ENCODE assay signal across 8 cellular contexts in the genomic region with DNA sequence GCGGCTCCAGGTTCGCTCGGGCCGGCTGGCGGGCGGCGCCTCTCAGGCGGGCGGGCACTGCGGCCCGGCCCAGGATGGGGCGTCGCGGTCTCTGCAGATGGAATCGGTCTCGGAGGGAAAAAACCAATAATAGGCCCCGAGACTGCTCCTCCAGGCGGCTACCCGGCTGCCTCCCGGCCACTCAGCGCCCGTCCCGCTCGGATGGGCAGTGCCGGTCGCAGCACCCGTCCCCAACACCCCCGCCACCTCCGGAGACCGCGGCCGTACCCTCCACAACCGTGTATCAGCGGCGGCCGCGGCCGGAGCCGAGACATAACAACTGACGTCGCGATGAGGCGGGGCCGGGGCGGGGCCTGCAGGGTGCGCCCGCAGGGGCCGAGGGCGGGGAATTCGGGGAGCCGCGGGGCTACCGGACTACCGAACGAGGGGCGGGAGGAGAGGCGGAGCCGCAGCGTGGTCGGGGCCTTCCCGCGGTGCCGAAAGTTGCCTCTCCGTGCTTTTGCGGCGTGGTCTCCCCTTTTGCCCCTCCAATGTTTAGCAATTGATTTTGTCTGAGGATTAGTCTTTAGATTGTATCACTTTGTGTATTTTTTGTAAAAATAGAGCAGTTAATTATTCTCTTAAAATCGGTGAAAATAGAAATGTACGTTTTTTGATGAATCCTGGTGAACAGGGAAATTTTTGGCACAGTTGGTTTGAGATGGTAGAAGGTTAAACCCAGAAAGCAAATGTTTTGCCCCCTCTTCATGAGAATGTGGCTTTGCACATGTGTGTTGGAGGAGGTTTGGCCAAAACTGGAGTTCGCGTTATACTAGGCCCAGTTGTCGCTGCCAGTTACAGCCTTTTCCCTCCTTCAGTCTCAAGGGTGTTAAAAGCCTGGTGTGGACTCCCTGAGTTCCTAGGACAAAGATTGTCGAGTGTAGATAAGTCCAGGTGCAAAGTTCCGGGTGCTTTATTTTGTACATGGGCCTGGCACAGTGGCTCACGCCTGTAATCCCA. TPM values are rescaled to one million over a fixed set of nuclear protein-coding genes. Genes with fewer than 3 reads are reported as not detected.
DNase-seq lines count a peak whose midpoint lies in the region; TF ChIP-seq lines count a peak whose summit lies in the region.

A gene with protein sequence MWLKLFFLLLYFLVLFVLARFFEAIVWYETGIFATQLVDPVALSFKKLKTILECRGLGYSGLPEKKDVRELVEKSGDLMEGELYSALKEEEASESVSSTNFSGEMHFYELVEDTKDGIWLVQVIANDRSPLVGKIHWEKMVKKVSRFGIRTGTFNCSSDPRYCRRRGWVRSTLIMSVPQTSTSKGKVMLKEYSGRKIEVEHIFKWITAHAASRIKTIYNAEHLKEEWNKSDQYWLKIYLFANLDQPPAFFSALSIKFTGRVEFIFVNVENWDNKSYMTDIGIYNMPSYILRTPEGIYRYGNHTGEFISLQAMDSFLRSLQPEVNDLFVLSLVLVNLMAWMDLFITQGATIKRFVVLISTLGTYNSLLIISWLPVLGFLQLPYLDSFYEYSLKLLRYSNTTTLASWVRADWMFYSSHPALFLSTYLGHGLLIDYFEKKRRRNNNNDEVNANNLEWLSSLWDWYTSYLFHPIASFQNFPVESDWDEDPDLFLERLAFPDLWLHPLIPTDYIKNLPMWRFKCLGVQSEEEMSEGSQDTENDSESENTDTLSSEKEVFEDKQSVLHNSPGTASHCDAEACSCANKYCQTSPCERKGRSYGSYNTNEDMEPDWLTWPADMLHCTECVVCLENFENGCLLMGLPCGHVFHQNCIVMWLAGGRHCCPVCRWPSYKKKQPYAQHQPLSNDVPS (minus strand): TSS at position 317 of the 999 bp plus-strand sequence. CDS start 979 bp downstream, outside the sequence.

- H3K4me3 ChIP-seq in H7 (ENCODE audit: insufficient read depth, low read depth, low read length) (peak within 1 kb of the TSS; percentile 71), MM.1S (ENCODE audit: low read length) (peak within 1 kb of the TSS; percentile 72), SJCRH30 (peak within 1 kb of the TSS; percentile 88), foreskin fibroblast (ENCODE audit: low read depth in 1 of 2, low read length in 2 of 2) (peak within 1 kb of the TSS; percentile 84 to 88), neural progenitor cell (peak within 1 kb of the TSS; percentile 91), stomach smooth muscle (ENCODE audit: low read length in 2 of 2) (peak within 1 kb of the TSS; percentile 93 to 98)

- H3K79me2 ChIP-seq in MM.1S (ENCODE audit: low read length) (peaks cover 40% of the 10 kb centered on the region), neural progenitor cell (ENCODE audit: low read depth) (peaks cover 26% of the 10 kb centered on the region)

- H3K4me1 ChIP-seq in ES-I3 (ENCODE audit: insufficient read depth, low read length) (peaks cover 4% of the 10 kb centered on the region; the same call in 1 of the 2 replicates), MM.1S (ENCODE audit: low read length) (peaks cover 15% of the 10 kb centered on the region), SJCRH30 (peaks cover 14% of the 10 kb centered on the region), neural progenitor cell (peaks cover 22% of the 10 kb centered on the region), stomach smooth muscle (ENCODE audit: control insufficient read depth, insufficient read depth, low read length) (no peaks in the 10 kb centered on the region)

- DNase-seq in H7 (peak; percentile 94), MM.1S (peak; percentile 96), SJCRH30 (peak; percentile 96 to 97), foreskin fibroblast (peak; percentile 89 to 97), neural progenitor cell (ENCODE audit: low spot score) (peak; percentile 97)
- peak; percentile 91 for DNase-seq in activated gamma-delta T cell treated with anti-CD3 and anti-CD28 coated beads, Interleukin-2, amount 50 U/mL, for 16 hours (ENCODE audit: low read depth)

- peaks cover 2% of the 10 kb centered on the region for H3K36me3 Mint-ChIP-seq in neural progenitor cell

- H3K27me3 Mint-ChIP-seq in neural progenitor cell (ENCODE audit: insufficient read depth, low read depth) = peaks cover 2% of the 10 kb centered on the region

- H3K4me1 Mint-ChIP-seq in neural progenitor cell = peaks cover 27% of the 10 kb centered on the region

- H3K9me2 ChIP-seq in MM.1S (replicated peaks; ENCODE audit: insufficient read depth, low read length) = no peaks in the 10 kb centered on the region

- peak within 1 kb of the TSS; percentile 96 for H3K4me3 Mint-ChIP-seq in neural progenitor cell

- H4K20me1 ChIP-seq in MM.1S (ENCODE audit: insufficient read depth, low read length) = no peaks in the 10 kb centered on the region
- H4K20me1 ChIP-seq in neural progenitor cell (ENCODE audit: low read depth) = peaks cover 21% of the 10 kb centered on the region

- H3K9me3 Mint-ChIP-seq in neural progenitor cell = no peaks in the 10 kb centered on the region

- H3K27ac Mint-ChIP-seq in neural progenitor cell = peak within 1 kb of the TSS; percentile 88

- peak within 1 kb of the TSS; percentile 83 for H3K4me2 ChIP-seq in MM.1S (ENCODE audit: low read depth, low read length)
- peak within 1 kb of the TSS; percentile 97 for H3K4me2 ChIP-seq in neural progenitor cell

- H3K9ac ChIP-seq in ES-I3 (ENCODE audit: low read depth, low read length) (peak within 1 kb of the TSS; percentile 92), MM.1S (ENCODE audit: low read length) (peak within 1 kb of the TSS; percentile 90), neural progenitor cell (peak within 1 kb of the TSS; percentile 65), stomach smooth muscle (ENCODE audit: low read length in 2 of 2) (peak within 1 kb of the TSS; percentile 92)

- H3K27ac ChIP-seq in MM.1S (ENCODE audit: low read length) (peak within 1 kb of the TSS; percentile 92), SJCRH30 (peak within 1 kb of the TSS; percentile 96), neural progenitor cell (peak within 1 kb of the TSS; percentile 88), stomach smooth muscle (ENCODE audit: low read length) (peak within 1 kb of the TSS; percentile 86)

- H2AFZ ChIP-seq in MM.1S (ENCODE audit: low read length) (peak within 1 kb of the TSS; percentile 80), neural progenitor cell (replicated peaks) (peak within 1 kb of the TSS; percentile 89)

- TF ChIP-seq CTCF in MM.1S (IDR thresholded peaks at IDR 0.05; ENCODE audit: low read length) = no peak
- no peak for TF ChIP-seq CTCF in foreskin fibroblast (IDR thresholded peaks at IDR 0.05; ENCODE audit: low read depth, low read length)
- no peak for TF ChIP-seq CTCF in neural progenitor cell (IDR thresholded peaks at IDR 0.05)

- no peaks in the 10 kb centered on the region for H3K9me3 ChIP-seq in ES-I3 (ENCODE audit: control insufficient read depth, insufficient read depth, low read length)
- H3K9me3 ChIP-seq in MM.1S (replicated peaks; ENCODE audit: insufficient read depth, low read length) = no peaks in the 10 kb centered on the region
- no peaks in the 10 kb centered on the region for H3K9me3 ChIP-seq in SJCRH30 (replicated peaks)
- H3K9me3 ChIP-seq in neural progenitor cell (ENCODE audit: low read depth) = no peaks in the 10 kb centered on the region
- no peaks in the 10 kb centered on the region for H3K9me3 ChIP-seq in stomach smooth muscle (ENCODE audit: control insufficient read depth in 2 of 2, low read length in 2 of 2)

- peaks cover 6% of the 10 kb centered on the region; the same call in 1 of the 2 replicates for H3K27me3 ChIP-seq in H7 (ENCODE audit: control insufficient read depth, insufficient read depth, low read length)
- H3K27me3 ChIP-seq in MM.1S (replicated peaks; ENCODE audit: insufficient read depth, low read length) = no peaks in the 10 kb centered on the region
- no peaks in the 10 kb centered on the region for H3K27me3 ChIP-seq in SJCRH30
- no peaks in the 10 kb centered on the region for H3K27me3 ChIP-seq in neural progenitor cell
- H3K27me3 ChIP-seq in stomach smooth muscle (ENCODE audit: control insufficient read depth in 1 of 2, insufficient read depth in 2 of 2, low read length in 2 of 2) = no peaks in the 10 kb centered on the region

- peaks cover 23% of the 10 kb centered on the region for H3F3A ChIP-seq in MM.1S (ENCODE audit: insufficient read depth, low read length)
- peaks cover 17% of the 10 kb centered on the region for H3F3A ChIP-seq in neural progenitor cell (ENCODE audit: low read depth)

- H3K36me3 ChIP-seq in ES-I3 (ENCODE audit: insufficient read depth, low read length) = no peaks in the 10 kb centered on the region
- H3K36me3 ChIP-seq in H7 (replicated peaks; ENCODE audit: control insufficient read depth, insufficient read depth, low read length) = no peaks in the 10 kb centered on the region
- no peaks in the 10 kb centered on the region; the same call in 1 of the 2 replicates for H3K36me3 ChIP-seq in MM.1S (replicated peaks; ENCODE audit: insufficient read depth, low read length)
- peaks cover 10% of the 10 kb centered on the region; the same call in 1 of the 2 replicates for H3K36me3 ChIP-seq in SJCRH30
- H3K36me3 ChIP-seq in neural progenitor cell = no peaks in the 10 kb centered on the region
- peaks cover 0 to 4% of the 10 kb centered on the region in 2 donors for H3K36me3 ChIP-seq in stomach smooth muscle (ENCODE audit: control insufficient read depth in 2 of 2, insufficient read depth in 2 of 2, low read length in 2 of 2)

RNA-seq across cellular contexts. Expression of the gene that starts here (rescaled TPM):
- total RNA-seq in H7 (2014; rRNA removed; shearing (Covaris generic)) = 4.6 and 5.7 TPM in 2 replicates
- total RNA-seq in SJCRH30 (2014; rRNA removed; shearing (Covaris generic)) = 23.4 and 29.3 TPM in 2 replicates
- 15.9 and 26.5 TPM in 2 replicates for total RNA-seq in neural progenitor cell (ENCODE audit: low replicate concordance)

Comparison
In these comparisons a context has a peak if more than half of its experiments do, and no peak if none do; other contexts are left out.
1. Peak in every context shown above with its lines: DNase-seq, H3K4me3 ChIP-seq and H3K27ac ChIP-seq.